Comparison of ENCODE assay signal across 22 cellular contexts in genomic region chr12:23887055-23887835, GRCh38.
DNase-seq lines count a peak whose midpoint lies in the region; ATAC-seq, FAIRE-seq and TF ChIP-seq lines count a peak whose summit lies in the region.
"Had no signal": no experiment of that assay in that cellular context is flagged by ENCODE, and none has a peak within 500 bp of the region (broad histone marks: within the 10 kb centered on the region; RNA-seq: fewer than 3 reads in every experiment).

No MANE protein-coding gene starts in this region.

- H3F3A ChIP-seq in Loucy (ENCODE audit: low read depth), result no peaks in the 10 kb centered on the region

- no peaks in the 10 kb centered on the region for H3K27me3 Mint-ChIP-seq in activated CD4-positive, alpha-beta memory T cell treated with anti-CD3 and anti-CD28 coated beads, Interleukin-2, amount 10 ng/mL, durations not matched to agents 7 days and 5 days
- H3K27me3 Mint-ChIP-seq: activated naive CD8-positive, alpha-beta T cell treated with anti-CD3 and anti-CD28 coated beads for 36 hours had no signal

- H3K4me1 ChIP-seq in Loucy (ENCODE audit: insufficient read depth, low read length, poor library complexity, severe bottlenecking) (peaks cover 6% of the 10 kb centered on the region), ovary (ENCODE audit: insufficient read depth) (no peaks in the 10 kb centered on the region)
- H3K4me1 ChIP-seq: heart left ventricle, lower lobe of right lung had no signal

- TF ChIP-seq POLR2A in ovary (IDR thresholded peaks at IDR 0.05), result no peak

- peak; percentile 70 for FAIRE-seq in A204.1 (lab: Jason Lieb, UNC)

- ATAC-seq in HG03342 (IDR thresholded peaks at IDR 0.05; ENCODE audit: unreplicated experiment) (no peak), GM21447 (IDR thresholded peaks at IDR 0.05; ENCODE audit: unreplicated experiment) (no peak)
- ATAC-seq: heart left ventricle, lower lobe of right lung, Panc1 had no signal

- whole genome bisulfite sequencing in ovary, 3 donors, result 34 to 50% (median 44%) methylated on average over 3 of the region's 3 CpGs

- TF ChIP-seq EP300 in ovary (IDR thresholded peaks at IDR 0.05), result no peak

- no peaks in the 10 kb centered on the region for H3K79me2 ChIP-seq in Loucy (ENCODE audit: insufficient read depth, low read length)

- no peaks in the 10 kb centered on the region for H3K4me1 Mint-ChIP-seq in activated CD4-positive, alpha-beta memory T cell treated with anti-CD3 and anti-CD28 coated beads, Interleukin-2, amount 10 ng/mL, durations not matched to agents 7 days and 5 days
- H3K4me1 Mint-ChIP-seq: activated naive CD8-positive, alpha-beta T cell treated with anti-CD3 and anti-CD28 coated beads for 36 hours had no signal

- CTCF ChIA-PET in activated CD4-positive, alpha-beta memory T cell treated with anti-CD3 and anti-CD28 coated beads, Interleukin-2, amount 10 ng/mL, durations not matched to agents 7 days and 5 days (lab: Charles Lee), result no interaction called here

- no peak for TF ChIP-seq CTCF in Loucy (conservative IDR thresholded peaks at IDR 0.05; ENCODE audit: low read length)
- no peak for TF ChIP-seq CTCF in fibroblast of mammary gland (conservative IDR thresholded peaks at IDR 0.05; ENCODE audit: control insufficient read depth, insufficient read depth, low read depth, low read length)
- TF ChIP-seq CTCF in ovary (IDR thresholded peaks at IDR 0.05), result no peak

- H3K36me3 Mint-ChIP-seq in activated CD4-positive, alpha-beta memory T cell treated with anti-CD3 and anti-CD28 coated beads, Interleukin-2, amount 10 ng/mL, durations not matched to agents 7 days and 5 days (ENCODE audit: low read depth), result no peaks in the 10 kb centered on the region
- H3K36me3 Mint-ChIP-seq: activated naive CD8-positive, alpha-beta T cell treated with anti-CD3 and anti-CD28 coated beads for 36 hours had no signal

- H3K36me3 ChIP-seq in Loucy (ENCODE audit: insufficient read depth, low read length) (no peaks in the 10 kb centered on the region), ovary (no peaks in the 10 kb centered on the region)
- H3K36me3 ChIP-seq: heart left ventricle, lower lobe of right lung had no signal

- H2AFZ ChIP-seq in Loucy (ENCODE audit: low read length), result no peak overlapping the region

- H3K27ac Mint-ChIP-seq in activated CD4-positive, alpha-beta memory T cell treated with anti-CD3 and anti-CD28 coated beads, Interleukin-2, amount 10 ng/mL, durations not matched to agents 7 days and 5 days, result no peak overlapping the region
- H3K27ac Mint-ChIP-seq: activated naive CD8-positive, alpha-beta T cell treated with anti-CD3 and anti-CD28 coated beads for 36 hours; HFFc6 had no signal

- H3K9me3 ChIP-seq in Loucy (ENCODE audit: insufficient read depth, low read depth, low read length) (no peaks in the 10 kb centered on the region), ovary (no peaks in the 10 kb centered on the region)
- H3K9me3 ChIP-seq: heart left ventricle, lower lobe of right lung, SK-N-SH had no signal

- no peaks in the 10 kb centered on the region for H3K9me2 ChIP-seq in Loucy (replicated peaks; ENCODE audit: low read depth, low read length)

- intact Hi-C loops in ovary (cut with DNase I), result no loop called here

- H3K4me2 ChIP-seq in Loucy (ENCODE audit: low read depth, low read length, poor library complexity, severe bottlenecking), result peak overlapping the region; percentile 42
- H3K4me2 ChIP-seq: SK-N-SH had no signal

- H3K9ac ChIP-seq in Loucy (ENCODE audit: low read depth, low read length, poor library complexity, severe bottlenecking), result no peak overlapping the region
- H3K9ac ChIP-seq: SK-N-SH had no signal

- peaks cover 5% of the 10 kb centered on the region for H3K9me3 Mint-ChIP-seq in activated CD4-positive, alpha-beta memory T cell treated with anti-CD3 and anti-CD28 coated beads, Interleukin-2, amount 10 ng/mL, durations not matched to agents 7 days and 5 days
- H3K9me3 Mint-ChIP-seq: activated naive CD8-positive, alpha-beta T cell treated with anti-CD3 and anti-CD28 coated beads for 36 hours had no signal

- H3K4me3 Mint-ChIP-seq in activated CD4-positive, alpha-beta memory T cell treated with anti-CD3 and anti-CD28 coated beads, Interleukin-2, amount 10 ng/mL, durations not matched to agents 7 days and 5 days, result no peak overlapping the region
- H3K4me3 Mint-ChIP-seq: activated naive CD8-positive, alpha-beta T cell treated with anti-CD3 and anti-CD28 coated beads for 36 hours; HFFc6 had no signal

- DNase-seq in astrocyte of the hippocampus (ENCODE audit: low read depth, low spot score) (peak; percentile 39), fibroblast of mammary gland (ENCODE audit: low read depth) (peak; percentile 7), ovary (no peak)
- DNase-seq in activated CD4-positive, alpha-beta memory T cell treated with anti-CD3 and anti-CD28 coated beads, Interleukin-2, amount 10 ng/mL, durations not matched to agents 7 days and 5 days, result no peak
- DNase-seq: activated CD4-positive, CD25-positive, alpha-beta regulatory T cell treated with anti-CD3 and anti-CD28 coated beads, Interleukin-2, amount 50 U/mL, for 72 hours; activated CD8-positive, alpha-beta memory T cell treated with anti-CD3 and anti-CD28 coated beads for 24 hours; activated naive CD8-positive, alpha-beta T cell treated with anti-CD3 and anti-CD28 coated beads for 36 hours; caudate nucleus; DMS79 treated with DMSO at 0.1 percent for 48 hours; heart left ventricle; HFFc6; Karpas-422; lower lobe of right lung; NCI-H1105; NCI-H82; SK-N-SH; T1000 had no signal

- no peaks in the 10 kb centered on the region for H4K20me1 ChIP-seq in Loucy (ENCODE audit: insufficient read depth, low read length, poor library complexity, severe bottlenecking)

- H3K4me3 ChIP-seq in Loucy (ENCODE audit: low read length, poor library complexity, severe bottlenecking) (no peak overlapping the region), fibroblast of mammary gland (ENCODE audit: control insufficient read depth, low read depth, low read length) (no peak overlapping the region), ovary (no peak overlapping the region)
- H3K4me3 ChIP-seq: lower lobe of right lung had no signal

- H3K27me3 ChIP-seq in Loucy (ENCODE audit: insufficient read depth, low read length, poor library complexity, severe bottlenecking) (no peaks in the 10 kb centered on the region), ovary (no peaks in the 10 kb centered on the region)
- H3K27me3 ChIP-seq: heart left ventricle had no signal

- no peak overlapping the region for H3K27ac ChIP-seq in ovary
- H3K27ac ChIP-seq: heart left ventricle, lower lobe of right lung had no signal

- POLR2A ChIA-PET in activated CD4-positive, alpha-beta memory T cell treated with anti-CD3 and anti-CD28 coated beads, Interleukin-2, amount 10 ng/mL, durations not matched to agents 7 days and 5 days (lab: Charles Lee), result no interaction called here

Comparison
In these comparisons a context has a peak if more than half of its experiments do, and no peak if none do; other contexts are left out.
1. DNase-seq: peak in astrocyte of the hippocampus (single experiment) and fibroblast of mammary gland (single experiment); none in ovary (0 of 5) and activated CD4-positive, alpha-beta memory T cell treated with anti-CD3 and anti-CD28 coated beads, Interleukin-2, amount 10 ng/mL, durations not matched to agents 7 days and 5 days (single experiment).